22 cellular contexts compared by ENCODE assay signal in genomic region chr22:37180531-37181231, GRCh38. TPM values are rescaled to one million over a fixed set of nuclear protein-coding genes. Genes with fewer than 3 reads are reported as not detected.
DNase-seq lines count a peak whose midpoint lies in the region; ATAC-seq and TF ChIP-seq lines count a peak whose summit lies in the region.
"Had no signal": no experiment of that assay in that cellular context is flagged by ENCODE, and none has a peak within 500 bp of the region (broad histone marks: within the 10 kb centered on the region; RNA-seq: fewer than 3 reads in every experiment).

No MANE protein-coding gene starts in this region.

- H3K27ac ChIP-seq in Peyer's patch (no peak overlapping the region), left lung (peak overlapping the region; percentile 3 to 50), spleen (peak overlapping the region in 2 of 8 donors; percentile 15 to 84)
- H3K27ac ChIP-seq: thyroid gland had no signal

- intact Hi-C loops in left lung (cut with DNase I), result no loop called here
- intact Hi-C loops in spleen (cut with DNase I; ENCODE audit: low total_unique reads), result no loop called here

- WGBS in spleen, 5 donors, result 85 to 90% (median 89%) methylated on average over 11 to 15 of the region's 15 CpGs

- no peaks in the 10 kb centered on the region for H3K27me3 ChIP-seq in Peyer's patch
- peaks cover 0 to 3% of the 10 kb centered on the region in 2 donors for H3K27me3 ChIP-seq in left lung
- no peaks in the 10 kb centered on the region for H3K27me3 ChIP-seq in spleen (replicated peaks in 1 of 7)
- H3K27me3 ChIP-seq: thyroid gland had no signal

- TF ChIP-seq POLR2A in Peyer's patch (IDR thresholded peaks at IDR 0.05) (no peak), spleen (IDR thresholded peaks at IDR 0.05) (no peak)

- peaks cover 0 to 48% (median 13%) of the 10 kb centered on the region in 4 donors for H3K4me1 ChIP-seq in Peyer's patch
- H3K4me1 ChIP-seq in left lung, result peaks cover 25 to 50% of the 10 kb centered on the region in 2 donors
- peaks cover 19 to 78% (median 48%) of the 10 kb centered on the region in 6 donors for H3K4me1 ChIP-seq in spleen

- TF ChIP-seq CTCF in GM13977 (IDR thresholded peaks at IDR 0.05; ENCODE audit: extremely low read depth, insufficient read depth, missing control alignments) (no peak), Peyer's patch (IDR thresholded peaks at IDR 0.05) (no peak), left lung (IDR thresholded peaks at IDR 0.05) (no peak), spleen (IDR thresholded peaks at IDR 0.05 in 8 of 11, conservative IDR thresholded peaks at IDR 0.05 in 3 of 11) (no peak)

- H3K4me3 ChIP-seq in Peyer's patch (no peak overlapping the region), left lung (no peak overlapping the region), spleen (no peak overlapping the region)
- H3K4me3 ChIP-seq: GM12878, thyroid gland had no signal

- H3K36me3 ChIP-seq in Peyer's patch (no peaks in the 10 kb centered on the region), left lung (no peaks in the 10 kb centered on the region), spleen (peaks cover 0 to 10% (median 3%) of the 10 kb centered on the region in 6 donors)
- H3K36me3 ChIP-seq: thyroid gland had no signal

- H3K9me3 ChIP-seq in Peyer's patch (no peaks in the 10 kb centered on the region), left lung (no peaks in the 10 kb centered on the region), spleen (no peaks in the 10 kb centered on the region)
- H3K9me3 ChIP-seq: thyroid gland had no signal

- in situ Hi-C loops in GM13977 (cut with MboI; ENCODE audit: low pct_unique_long_range_greater_than_20kb, low sequenced_read_pairs, unreplicated experiment), result no loop called here

- ATAC-seq in left lung (no peak), GM21390 (IDR thresholded peaks at IDR 0.05; ENCODE audit: unreplicated experiment) (no peak)
- ATAC-seq: GM12878, T-cell had no signal

- DNase-seq in GM13977 (ENCODE audit: low spot score) (peak; percentile 10), Peyer's patch (peak in 2 of 3 donors; percentile 36 to 44), left lung (peak in 1 of 2 donors; percentile 64), spleen (peak; percentile 70), iPS-NIHi7 (ENCODE audit: extremely low spot score) (no peak), NCI-H2029 treated with DMSO at 0.1 percent for 48 hours (lab: John Stamatoyannopoulos, UW) (no peak)
- DNase-seq in activated CD8-positive, alpha-beta memory T cell treated with anti-CD3 and anti-CD28 coated beads for 24 hours, result no peak
- DNase-seq: activated CD4-positive, alpha-beta T cell treated with anti-CD3 and anti-CD28 coated beads for 4 hours; activated CD8-positive, alpha-beta memory T cell treated with anti-CD3 and anti-CD28 coated beads, Interleukin-2, amount 50 U/mL, for 4 hours; activated gamma-delta T cell treated with Interleukin-2 at 50 U/mL for 16 hours; DMS79; NCI-H1694; NCI-H226; NCI-H774; stimulated activated CD4-positive, alpha-beta T cell treated with anti-CD3 and anti-CD28 coated beads, Interleukin-2, amount 100 ng/mL, for 48 hours; stimulated activated naive CD4-positive, alpha-beta T cell treated with Interleukin-2 at 50 U/mL for 16 hours; T-cell; thyroid gland had no signal

RNA-seq across cellular contexts. Expression of gene C1QTNF6, which starts 7.4 kb away (rescaled TPM):
- total RNA-seq in Peyer's patch, result 1 to 10 TPM; 3.9 to 9.4 (median 5.9) TPM
- 10 to 100 TPM in 1 of 2 donors, 1 to 10 TPM in 1; 7.2 to 16.0 TPM for total RNA-seq in left lung
- total RNA-seq in spleen, result 10 to 100 TPM in 1 of 7 donors, 1 to 10 TPM in 6; 5.3 to 10.3 (median 6.9) TPM
- polyA plus RNA-seq in spleen, result 1 to 10 TPM; 7.7 to 8.9 (median 8.8) TPM

RNA-seq across cellular contexts. Expression of gene IL2RB, which starts 31.0 kb away (rescaled TPM):
- total RNA-seq in Peyer's patch (1 to 10 TPM; 1.5 to 7.0 (median 5.0) TPM), left lung (1 to 10 TPM; 3.7 to 7.7 TPM), spleen (10 to 100 TPM; 20.6 to 75.2 (median 51.5) TPM)
- polyA plus RNA-seq in spleen, result 1 to 10 TPM; 3.7 to 5.9 (median 3.9) TPM
- total RNA-seq: fibroblast of lung had no signal

RNA-seq across cellular contexts. Expression of gene SSTR3, which starts 31.6 kb away (rescaled TPM):
- total RNA-seq in Peyer's patch (not detected), left lung (under 1 TPM in 1 of 2 donors, not detected in 1; 0.26 TPM), spleen (1 to 10 TPM in 3 of 7 donors, under 1 TPM in 4; 0.56 to 2.0 (median 0.95) TPM)
- polyA plus RNA-seq in spleen, result 1 to 10 TPM; 1.2 to 2.0 (median 1.5) TPM
- total RNA-seq: fibroblast of lung, glomerular endothelial cell had no signal
- polyA plus RNA-seq: fibroblast of lung had no signal

Comparison
In these comparisons a context has a peak if more than half of its experiments do, and no peak if none do; other contexts are left out.
1. DNase-seq: peak in GM13977 (single experiment), Peyer's patch (2 of 3) and spleen (single experiment); none in iPS-NIHi7 (single experiment), NCI-H2029 treated with DMSO at 0.1 percent for 48 hours (single experiment) and activated CD8-positive, alpha-beta memory T cell treated with anti-CD3 and anti-CD28 coated beads for 24 hours (single experiment).
2. H3K27ac ChIP-seq: peak in left lung (2 of 2); none in Peyer's patch (0 of 4).